Comparison of ENCODE assay signal across 8 cellular contexts in the genomic region with DNA sequence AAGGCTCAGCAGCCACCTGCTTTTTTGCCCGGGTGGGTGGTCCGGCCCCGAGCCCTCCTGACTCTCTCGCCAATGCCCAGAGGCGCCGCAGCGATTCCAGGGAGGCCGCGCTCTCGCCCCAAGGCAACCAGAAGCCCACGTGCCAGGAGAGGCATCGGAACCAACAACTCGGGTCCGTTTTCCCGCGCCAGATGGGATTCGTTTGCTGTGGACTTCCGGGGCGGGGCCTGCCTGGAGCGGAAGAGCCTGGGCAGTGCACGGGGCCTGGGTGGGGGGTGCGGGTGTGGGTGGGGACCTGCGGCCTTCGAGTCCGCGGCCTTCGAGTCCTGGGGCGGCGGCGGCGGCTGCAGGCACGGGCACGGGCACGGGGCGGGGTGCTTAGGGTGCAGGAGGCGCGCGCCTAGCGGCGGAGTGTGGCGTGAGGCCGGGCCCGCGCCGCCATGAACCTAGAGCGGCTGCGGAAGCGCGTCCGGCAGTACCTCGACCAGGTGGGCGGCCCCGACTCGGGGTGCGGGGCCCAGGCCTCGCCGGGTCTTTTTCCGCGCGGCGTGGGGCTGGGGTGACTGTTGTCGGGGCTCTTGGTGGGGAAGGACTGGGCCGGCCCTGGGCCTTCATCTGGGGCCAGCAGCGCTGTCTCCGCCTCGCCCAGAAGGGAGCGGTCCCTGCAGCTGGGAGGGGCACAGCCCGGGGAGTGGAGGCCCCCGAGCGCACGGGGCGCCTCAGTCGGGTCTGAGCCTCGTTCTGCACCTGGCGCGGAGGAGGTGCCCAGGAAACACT. TPM values are rescaled to one million over a fixed set of nuclear protein-coding genes. Genes with fewer than 3 reads are reported as not detected.
DNase-seq lines count a peak whose midpoint lies in the region; TF ChIP-seq lines count a peak whose summit lies in the region.

A gene with protein sequence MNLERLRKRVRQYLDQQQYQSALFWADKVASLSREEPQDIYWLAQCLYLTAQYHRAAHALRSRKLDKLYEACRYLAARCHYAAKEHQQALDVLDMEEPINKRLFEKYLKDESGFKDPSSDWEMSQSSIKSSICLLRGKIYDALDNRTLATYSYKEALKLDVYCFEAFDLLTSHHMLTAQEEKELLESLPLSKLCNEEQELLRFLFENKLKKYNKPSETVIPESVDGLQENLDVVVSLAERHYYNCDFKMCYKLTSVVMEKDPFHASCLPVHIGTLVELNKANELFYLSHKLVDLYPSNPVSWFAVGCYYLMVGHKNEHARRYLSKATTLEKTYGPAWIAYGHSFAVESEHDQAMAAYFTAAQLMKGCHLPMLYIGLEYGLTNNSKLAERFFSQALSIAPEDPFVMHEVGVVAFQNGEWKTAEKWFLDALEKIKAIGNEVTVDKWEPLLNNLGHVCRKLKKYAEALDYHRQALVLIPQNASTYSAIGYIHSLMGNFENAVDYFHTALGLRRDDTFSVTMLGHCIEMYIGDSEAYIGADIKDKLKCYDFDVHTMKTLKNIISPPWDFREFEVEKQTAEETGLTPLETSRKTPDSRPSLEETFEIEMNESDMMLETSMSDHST (plus strand): TSS at position 253 of the 777 bp plus-strand sequence. CDS start 188 bp downstream, at position 441.

- H3K18ac ChIP-seq in H9 (ENCODE audit: insufficient read length, low read depth, low read length), result no peak within 1 kb of the TSS

- H3K23me2 ChIP-seq in H9 (ENCODE audit: insufficient read length, low read depth, low read length, poor library complexity, severe bottlenecking), result peaks cover 5% of the 10 kb centered on the region

- TF ChIP-seq CTCF in H9 (conservative IDR thresholded peaks at IDR 0.05), result peak; percentile 40; the same call in 2 of the 3 replicates
- no peak for TF ChIP-seq CTCF in foreskin fibroblast (IDR thresholded peaks at IDR 0.05; ENCODE audit: low read depth, low read length)
- TF ChIP-seq CTCF in neural progenitor cell (IDR thresholded peaks at IDR 0.05), result peak; percentile 45

- H3K27me3 ChIP-seq in H9 (ENCODE audit: insufficient read depth, low read length), result no peaks in the 10 kb centered on the region
- no peaks in the 10 kb centered on the region for H3K27me3 ChIP-seq in MG63
- peaks cover 20% of the 10 kb centered on the region for H3K27me3 ChIP-seq in neural progenitor cell
- H3K27me3 ChIP-seq in stomach smooth muscle (ENCODE audit: control insufficient read depth in 1 of 2, insufficient read depth in 2 of 2, low read length in 2 of 2), result no peaks in the 10 kb centered on the region

- H3K27ac ChIP-seq in H9 (ENCODE audit: insufficient read length, low read depth, low read length), result no peak within 1 kb of the TSS
- H3K27ac ChIP-seq in neural progenitor cell, result no peak within 1 kb of the TSS
- peak within 1 kb of the TSS; percentile 69 for H3K27ac ChIP-seq in stomach smooth muscle (ENCODE audit: low read length)

- H4K91ac ChIP-seq in H9 (ENCODE audit: insufficient read length, low read depth, low read length), result no peak within 1 kb of the TSS

- peaks cover 7% of the 10 kb centered on the region; the same call in 1 of the 2 replicates for H3K4me1 ChIP-seq in H9 (ENCODE audit: insufficient read depth, low read length)
- H3K4me1 ChIP-seq in neural progenitor cell, result peaks cover 12% of the 10 kb centered on the region
- H3K4me1 ChIP-seq in stomach smooth muscle (ENCODE audit: control insufficient read depth, insufficient read depth, low read length), result peaks cover 4% of the 10 kb centered on the region

- H3F3A ChIP-seq in neural progenitor cell (ENCODE audit: low read depth), result peaks cover 7% of the 10 kb centered on the region

- H3K27ac Mint-ChIP-seq in H9, result peak within 1 kb of the TSS in 2 of 3 experiments; percentile 47 to 76; a peak in 3 of 7 replicates
- H3K27ac Mint-ChIP-seq in neural progenitor cell, result peak within 1 kb of the TSS; percentile 93

- in situ Hi-C loops in G401 (cut with HindIII; ENCODE audit: low sequenced_read_pairs), result no loop called here

- H3K14ac ChIP-seq in H9 (ENCODE audit: insufficient read depth, low read length), result no peak within 1 kb of the TSS

- H2BK120ac ChIP-seq in H9 (ENCODE audit: low read depth, low read length, poor library complexity, severe bottlenecking), result no peak within 1 kb of the TSS

- H3K4me3 ChIP-seq in MG63 (peak within 1 kb of the TSS; percentile 87), foreskin fibroblast (ENCODE audit: low read depth in 1 of 2, low read length in 2 of 2) (peak within 1 kb of the TSS; percentile 72 to 96), neural progenitor cell (peak within 1 kb of the TSS; percentile 79), stomach smooth muscle (ENCODE audit: low read length in 2 of 2) (peak within 1 kb of the TSS; percentile 68 to 85)

- DNase-seq in G401 (ENCODE audit: low spot score) (peak; percentile 91), H9 (peak; percentile 92), MG63 (peak; percentile 96), SIG-M5 treated with dmso at 0.1 percent for 504 hours (lab: John Stamatoyannopoulos, UW; ENCODE audit: unreplicated experiment) (peak; percentile 94), activated gamma-delta T cell treated with Interleukin-2 at 50 U/mL for 16 hours (peak; percentile 88), foreskin fibroblast (peak; percentile 91 to 97), neural progenitor cell (ENCODE audit: low spot score) (peak; percentile 91)

- H3K36me3 ChIP-seq in MG63 (peaks cover 38% of the 10 kb centered on the region), neural progenitor cell (peaks cover 12% of the 10 kb centered on the region), stomach smooth muscle (ENCODE audit: control insufficient read depth in 2 of 2, insufficient read depth in 2 of 2, low read length in 2 of 2) (peaks cover 17 to 18% of the 10 kb centered on the region in 2 donors)

- 0 out of 5 replicates have a peak, but pooled peaks cover 0 to 4% of the 10 kb centered on the region in 2 experiments for H3K9me3 Mint-ChIP-seq in H9
- H3K9me3 Mint-ChIP-seq in neural progenitor cell, result no peaks in the 10 kb centered on the region

- peaks cover 20 to 32% (median 29%) of the 10 kb centered on the region in 3 experiments for H3K36me3 Mint-ChIP-seq in H9 (ENCODE audit: insufficient read depth in 1 of 3, low read depth in 3 of 3)
- peaks cover 17% of the 10 kb centered on the region for H3K36me3 Mint-ChIP-seq in neural progenitor cell

- no peak within 1 kb of the TSS for H3K56ac ChIP-seq in H9 (ENCODE audit: insufficient read length, low read depth, low read length)

- no peak within 1 kb of the TSS for H2BK5ac ChIP-seq in H9 (ENCODE audit: insufficient read length, low read length)

- H4K20me1 ChIP-seq in H9 (ENCODE audit: control insufficient read depth, insufficient read depth, insufficient read length), result no peaks in the 10 kb centered on the region
- H4K20me1 ChIP-seq in neural progenitor cell (ENCODE audit: low read depth), result peaks cover 18% of the 10 kb centered on the region

- H2BK12ac ChIP-seq in H9 (ENCODE audit: insufficient read length, low read depth, low read length), result no peak within 1 kb of the TSS

- H2AFZ ChIP-seq in H9 (ENCODE audit: low read length) (no peak within 1 kb of the TSS), neural progenitor cell (replicated peaks) (peak within 1 kb of the TSS; percentile 86)

- H3K4ac ChIP-seq in H9 (ENCODE audit: low read depth, low read length), result no peak within 1 kb of the TSS

- H3K9me3 ChIP-seq in H9 (ENCODE audit: control insufficient read depth, low read depth, low read length), result no peaks in the 10 kb centered on the region
- H3K9me3 ChIP-seq in MG63, result no peaks in the 10 kb centered on the region
- no peaks in the 10 kb centered on the region for H3K9me3 ChIP-seq in neural progenitor cell (ENCODE audit: low read depth)
- H3K9me3 ChIP-seq in stomach smooth muscle (ENCODE audit: control insufficient read depth in 2 of 2, low read length in 2 of 2), result no peaks in the 10 kb centered on the region

- H3K23ac ChIP-seq in H9 (ENCODE audit: insufficient read length, low read depth, low read length), result no peak within 1 kb of the TSS

- no peak within 1 kb of the TSS for H2BK15ac ChIP-seq in H9 (ENCODE audit: low read depth, low read length)

- H3K4me3 Mint-ChIP-seq in H9 (peak within 1 kb of the TSS; percentile 85 to 91), neural progenitor cell (peak within 1 kb of the TSS; percentile 93)

- H2AK5ac ChIP-seq in H9 (ENCODE audit: insufficient read length, low read length), result no peak within 1 kb of the TSS

- no peak within 1 kb of the TSS for H4K5ac ChIP-seq in H9 (ENCODE audit: insufficient read length, low read depth, low read length)

- no CpG with 5 or more reads among the region's 76 CpGs for WGBS in H9 (ENCODE audit: extremely low coverage, insufficient read length, low lambda C conversion rate)

- H3K4me2 ChIP-seq in H9 (ENCODE audit: insufficient read depth, insufficient read length, low read length) (peak within 1 kb of the TSS; percentile 89), neural progenitor cell (peak within 1 kb of the TSS; percentile 94)

- H3K9ac ChIP-seq in H9 (ENCODE audit: extremely low read depth, insufficient read length, low read length) (peak within 1 kb of the TSS; percentile 42), neural progenitor cell (peak within 1 kb of the TSS; percentile 31), stomach smooth muscle (ENCODE audit: low read length in 2 of 2) (peak within 1 kb of the TSS; percentile 70 to 71)

- H3K79me2 ChIP-seq in H9 (ENCODE audit: insufficient read depth, low read length) (peaks cover 4% of the 10 kb centered on the region; the same call in 1 of the 2 replicates), neural progenitor cell (ENCODE audit: low read depth) (peaks cover 24% of the 10 kb centered on the region)

- H3T11ph ChIP-seq in H9 (ENCODE audit: low read length), result no peak within 1 kb of the TSS

- peaks cover 40 to 45% of the 10 kb centered on the region in 2 experiments for H3K4me1 Mint-ChIP-seq in H9
- peaks cover 20% of the 10 kb centered on the region for H3K4me1 Mint-ChIP-seq in neural progenitor cell

- H4K8ac ChIP-seq in H9 (replicated peaks; ENCODE audit: insufficient read length, low read depth, low read length), result no peak within 1 kb of the TSS

- H3K27me3 Mint-ChIP-seq in H9 (ENCODE audit: low read depth), result no peaks in the 10 kb centered on the region; the same call in none of the 2 replicates
- peaks cover 12% of the 10 kb centered on the region for H3K27me3 Mint-ChIP-seq in neural progenitor cell (ENCODE audit: insufficient read depth, low read depth)

- peaks cover 2% of the 10 kb centered on the region for H3K79me1 ChIP-seq in H9 (ENCODE audit: insufficient read depth, low read depth, low read length, poor library complexity, severe bottlenecking)

- no peak within 1 kb of the TSS for H2BK20ac ChIP-seq in H9 (ENCODE audit: low read depth, low read length, poor library complexity, severe bottlenecking)

RNA-seq across cellular contexts. Expression of the gene that starts here (rescaled TPM):
- total RNA-seq in G401 (2014; rRNA removed; shearing (Covaris generic)), result 66.5 and 77.5 TPM in 2 replicates
- total RNA-seq in H9 (2021) (86.9 and 91.9 TPM in 2 replicates), neural progenitor cell (ENCODE audit: low replicate concordance) (53.1 and 69.6 TPM in 2 replicates)
- total RNA-seq in MG63 (2014; rRNA removed; shearing (Covaris generic); ENCODE audit: low replicate concordance), result 71.6 and 76.6 TPM in 2 replicates
